Comparison of ENCODE assay signal across 16 cellular contexts in genomic region chr1:173356211-173356762, GRCh38.
DNase-seq lines count a peak whose midpoint lies in the region; ATAC-seq, FAIRE-seq and TF ChIP-seq lines count a peak whose summit lies in the region.
"Had no signal": no experiment of that assay in that cellular context is flagged by ENCODE, and none has a peak within 500 bp of the region (broad histone marks: within the 10 kb centered on the region; RNA-seq: fewer than 3 reads in every experiment).

No MANE protein-coding gene starts in this region.

- in situ Hi-C loops in GM13976 (cut with MboI; ENCODE audit: low sequenced_read_pairs, unreplicated experiment), result no loop called here
- in situ Hi-C loops in GM23248 (cut with MboI), result no loop called here

- H2AFZ ChIP-seq in GM23248 (no peak overlapping the region), keratinocyte (ENCODE audit: control insufficient read depth, low read length) (peak overlapping the region; percentile 47)

- H3K9me1 ChIP-seq in keratinocyte (ENCODE audit: control insufficient read depth, extremely low read depth, insufficient read depth, low read length), result no peaks in the 10 kb centered on the region

- ATAC-seq in GM18520 (IDR thresholded peaks at IDR 0.05; ENCODE audit: unreplicated experiment), result no peak

- H3K9me2 ChIP-seq in GM23248 (ENCODE audit: insufficient read depth), result no peaks in the 10 kb centered on the region

- dilution Hi-C loops in keratinocyte (cut with MboI; ENCODE audit: extremely low pct_ligation_motif_present, low sequenced_read_pairs), result no loop called here

- no peak overlapping the region for H3K9ac ChIP-seq in GM23248
- H3K9ac ChIP-seq in keratinocyte (ENCODE audit: control insufficient read depth, extremely low read depth, insufficient read depth, low read length), result no peak overlapping the region
- H3K9ac ChIP-seq: BLaER1 had no signal

- H3F3A ChIP-seq in GM23248 (ENCODE audit: insufficient read depth), result peaks cover 10% of the 10 kb centered on the region

- WGBS in GM23248 (ENCODE audit: low coverage in 1 of 2, low lambda C conversion rate in 2 of 2, missing lambda C conversion rate in 2 of 2), 2 experiments, result 68 to 86% methylated on average over 2 of the region's 2 CpGs

- H3K27ac ChIP-seq in GM23248, result no peak overlapping the region
- no peak overlapping the region for H3K27ac ChIP-seq in keratinocyte (ENCODE audit: control insufficient read depth, insufficient read depth, low read length)
- H3K27ac ChIP-seq: BLaER1, esophagus squamous epithelium, suprapubic skin had no signal

- H3K79me2 ChIP-seq in GM23248 (ENCODE audit: insufficient read depth), result no peaks in the 10 kb centered on the region
- no peaks in the 10 kb centered on the region for H3K79me2 ChIP-seq in keratinocyte (ENCODE audit: control insufficient read depth, insufficient read depth, low read length)

- H3K9me3 ChIP-seq in GM23248 (ENCODE audit: low read depth) (no peaks in the 10 kb centered on the region), keratinocyte (ENCODE audit: control insufficient read depth, low read depth, low read length) (peaks cover 2% of the 10 kb centered on the region)
- H3K9me3 ChIP-seq: suprapubic skin had no signal

- DNase-seq in GM13976 (ENCODE audit: low spot score) (peak; percentile 18), GM23248 (peak; percentile 55), NCI-H226 (peak; percentile 60), keratinocyte (ENCODE audit: low read depth, low spot score) (no peak), hepatic stellate cell (ENCODE audit: low spot score) (no peak), iPS-NIHi11 (ENCODE audit: low spot score) (no peak), NOMO-1 (lab: John Stamatoyannopoulos, UW; ENCODE audit: unreplicated experiment in 2 of 2) (no peak)
- DNase-seq: activated CD4-positive, alpha-beta T cell treated with anti-CD3 and anti-CD28 coated beads, Interleukin-2, amount 10 ng/mL, durations not matched to agents 24 days and 14 days; activated T-cell treated with anti-CD3 and anti-CD28 coated beads, Interleukin-2, amount 50 U/mL, for 24 hours; anterior cingulate cortex; esophagus squamous epithelium; midbrain; OCI-M1 had no signal

- no peak overlapping the region for H3K4me3 ChIP-seq in GM23248
- H3K4me3 ChIP-seq in keratinocyte (ENCODE audit: control insufficient read depth in 2 of 3, extremely low read depth in 1 of 3, insufficient read depth in 2 of 3, low read depth in 1 of 3, low read length in 3 of 3), result no peak overlapping the region
- H3K4me3 ChIP-seq: BLaER1, esophagus squamous epithelium, suprapubic skin had no signal

- TF ChIP-seq CTCF in GM13976 (IDR thresholded peaks at IDR 0.05; ENCODE audit: borderline replicate concordance, control extremely low read depth, extremely low read depth, insufficient read depth, missing control alignments), result no peak
- TF ChIP-seq CTCF in keratinocyte (optimal IDR thresholded peaks at IDR 0.05 in 1 of 3, IDR thresholded peaks at IDR 0.05 in 1 of 3, conservative IDR thresholded peaks at IDR 0.05 in 1 of 3; ENCODE audit: extremely low read depth in 1 of 3, insufficient read depth in 2 of 3, low read length in 3 of 3), result no peak

- H3K4me1 ChIP-seq in GM23248 (ENCODE audit: insufficient read depth), result peaks cover 17% of the 10 kb centered on the region
- H3K4me1 ChIP-seq in keratinocyte (ENCODE audit: control insufficient read depth, extremely low read depth, insufficient read depth, low read length), result peaks cover 11% of the 10 kb centered on the region
- H3K4me1 ChIP-seq: BLaER1, esophagus squamous epithelium, suprapubic skin had no signal

- H3K27me3 ChIP-seq in GM23248 (replicated peaks; ENCODE audit: insufficient read depth), result no peaks in the 10 kb centered on the region
- H3K27me3 ChIP-seq in keratinocyte (ENCODE audit: control insufficient read depth, extremely low read depth, insufficient read depth, low read length), result no peaks in the 10 kb centered on the region
- H3K27me3 ChIP-seq: BLaER1, esophagus squamous epithelium, suprapubic skin had no signal

- H4K20me1 ChIP-seq in GM23248 (ENCODE audit: insufficient read depth) (no peaks in the 10 kb centered on the region), keratinocyte (ENCODE audit: control insufficient read depth, extremely low read depth, insufficient read depth, low read length) (no peaks in the 10 kb centered on the region)
- H4K20me1 ChIP-seq: BLaER1 had no signal

- H3K4me2 ChIP-seq in GM23248 (ENCODE audit: unreplicated experiment), result no peak overlapping the region
- peak overlapping the region; percentile 70 for H3K4me2 ChIP-seq in keratinocyte (ENCODE audit: control insufficient read depth, extremely low read depth, insufficient read depth, low read depth, low read length)
- H3K4me2 ChIP-seq: BLaER1 had no signal

- peak; percentile 61 for FAIRE-seq in keratinocyte (lab: Jason Lieb, UNC)

- H3K36me3 ChIP-seq in GM23248 (ENCODE audit: low read depth) (no peaks in the 10 kb centered on the region), keratinocyte (ENCODE audit: control insufficient read depth in 2 of 2, extremely low read depth in 1 of 2, insufficient read depth in 2 of 2, low read length in 2 of 2) (no peaks in the 10 kb centered on the region)
- H3K36me3 ChIP-seq: BLaER1, esophagus squamous epithelium, suprapubic skin had no signal

Comparison
In these comparisons a context has a peak if more than half of its experiments do, and no peak if none do; other contexts are left out.
1. DNase-seq: peak in GM13976 (single experiment), GM23248 (single experiment) and NCI-H226 (single experiment); none in keratinocyte (single experiment), hepatic stellate cell (single experiment), iPS-NIHi11 (single experiment) and NOMO-1 (0 of 2).